Comparison of ENCODE assay signal across 8 cellular contexts in genomic region chr15:22978691-22979068, GRCh38. TPM values are rescaled to one million over a fixed set of nuclear protein-coding genes. Genes with fewer than 3 reads are reported as not detected.
DNase-seq lines count a peak whose midpoint lies in the region; ATAC-seq and TF ChIP-seq lines count a peak whose summit lies in the region.

No MANE protein-coding gene starts in this region.

- H3K4me1 ChIP-seq in right atrium auricular region (peaks cover 0 to 26% of the 10 kb centered on the region in 2 donors), body of pancreas (peaks cover 39% of the 10 kb centered on the region), aorta (ENCODE audit: control insufficient read depth in 1 of 2, insufficient read depth in 2 of 2, low read length in 2 of 2) (peaks cover 0 to 2% of the 10 kb centered on the region in 2 donors)

- H3K27me3 Mint-ChIP-seq in memory B cell: peaks cover 3% of the 10 kb centered on the region

- peaks cover 11% of the 10 kb centered on the region for H3K4me1 Mint-ChIP-seq in memory B cell

- H3K36me3 ChIP-seq in right atrium auricular region: no peaks in the 10 kb centered on the region
- no peaks in the 10 kb centered on the region for H3K36me3 ChIP-seq in body of pancreas (replicated peaks in 1 of 2; ENCODE audit: insufficient read depth in 1 of 2, low read depth in 2 of 2)
- no peaks in the 10 kb centered on the region for H3K36me3 ChIP-seq in aorta (ENCODE audit: control insufficient read depth in 1 of 2, insufficient read depth in 2 of 2, low read length in 1 of 2)

- H3K27ac ChIP-seq in right atrium auricular region: peak overlapping the region in 1 of 2 donors; percentile 72
- H3K27ac ChIP-seq in body of pancreas: peak overlapping the region; percentile 94
- H3K27ac ChIP-seq in aorta (ENCODE audit: low read depth in 1 of 2, low read length in 2 of 2): no peak overlapping the region

- ATAC-seq in Right ventricle myocardium inferior: no peak
- ATAC-seq in body of pancreas: no peak
- no peak for ATAC-seq in memory B cell (ENCODE audit: low read depth)
- ATAC-seq in aorta (ENCODE audit: low FRiP score): no peak
- ATAC-seq in GM21360 (IDR thresholded peaks at IDR 0.05; ENCODE audit: unreplicated experiment): no peak
- ATAC-seq in GM19023 (IDR thresholded peaks at IDR 0.05; ENCODE audit: unreplicated experiment): no peak

- no peak for TF ChIP-seq POLR2A in body of pancreas (IDR thresholded peaks at IDR 0.05)

- H3K36me3 Mint-ChIP-seq in memory B cell: peaks cover 2% of the 10 kb centered on the region

- no peak for DNase-seq in right atrium auricular region (ENCODE audit: low spot score)
- DNase-seq in Right ventricle myocardium inferior (ENCODE audit: missing footprints): no peak
- no peak for DNase-seq in body of pancreas
- DNase-seq in memory B cell (ENCODE audit: low spot score in 2 of 2): no peak
- DNase-seq in aorta: no peak
- no peak for DNase-seq in NCI-H1930 (lab: John Stamatoyannopoulos, UW)

- H3K4me3 ChIP-seq in right atrium auricular region: peak overlapping the region; percentile 81 to 82
- H3K4me3 ChIP-seq in body of pancreas: peak overlapping the region in 1 of 2 donors; percentile 95
- peak overlapping the region; percentile 94 to 97 for H3K4me3 ChIP-seq in aorta (ENCODE audit: low read length in 2 of 2)

- intact Hi-C loops in Right ventricle myocardium inferior (cut with DNase I): loop anchor here (2.0 kb wide), 1 partner anchor 16 kb away; no protein-coding TSS in a partner anchor
- intact Hi-C loops in body of pancreas (cut with DNase I): no loop called here
- intact Hi-C loops in aorta (cut with DNase I): loop anchor here in 1 of 2 donors (2.0 to 10.0 kb wide), 3 partner anchors 36 to 140 kb away; partner anchors contain the start of gene NIPA2

- 11 to 17% methylated on average over 7 of the region's 7 CpGs for WGBS in body of pancreas, 2 donors
- 12 to 13% methylated on average over 7 of the region's 7 CpGs for WGBS in aorta, 2 donors

- TF ChIP-seq CTCF in right atrium auricular region (IDR thresholded peaks at IDR 0.05) (no peak), body of pancreas (IDR thresholded peaks at IDR 0.05) (no peak)

- no peaks in the 10 kb centered on the region for H3K9me3 Mint-ChIP-seq in memory B cell

- peak overlapping the region; percentile 96 for H3K4me3 Mint-ChIP-seq in memory B cell

- no peaks in the 10 kb centered on the region for H3K9me3 ChIP-seq in right atrium auricular region
- no peaks in the 10 kb centered on the region for H3K9me3 ChIP-seq in body of pancreas
- no peaks in the 10 kb centered on the region for H3K9me3 ChIP-seq in aorta (ENCODE audit: control insufficient read depth, low read length)

- H3K27me3 ChIP-seq in right atrium auricular region (no peaks in the 10 kb centered on the region), body of pancreas (no peaks in the 10 kb centered on the region), aorta (ENCODE audit: control insufficient read depth in 1 of 2, insufficient read depth in 2 of 2, low read length in 1 of 2) (no peaks in the 10 kb centered on the region)

- H3K27ac Mint-ChIP-seq in memory B cell: peak overlapping the region; percentile 43

RNA-seq across cellular contexts. Expression of gene CYFIP1, which starts 1.5 kb away (rescaled TPM):
- total RNA-seq in right atrium auricular region: 10 to 100 TPM; 21.1 to 32.7 TPM
- total RNA-seq in Right ventricle myocardium inferior: 32.1 TPM
- 10 to 100 TPM; 68.5 to 68.6 TPM for total RNA-seq in body of pancreas
- total RNA-seq in aorta: 100 to 1,000 TPM; 160 to 172 TPM
- polyA plus RNA-seq in aorta: 10 to 100 TPM; 46.5 to 48.1 TPM

Comparison
In these comparisons a context has a peak if more than half of its experiments do, and no peak if none do; other contexts are left out.
1. H3K27ac ChIP-seq: peak in body of pancreas (4 of 4); none in aorta (0 of 2).